Comparison of ENCODE assay signal across 8 cellular contexts in genomic region chr5:40833712-40834229, GRCh38. TPM values are rescaled to one million over a fixed set of nuclear protein-coding genes. Genes with fewer than 3 reads are reported as not detected.
DNase-seq lines count a peak whose midpoint lies in the region; ATAC-seq and TF ChIP-seq lines count a peak whose summit lies in the region.

No MANE protein-coding gene starts in this region.

- POLR2A ChIA-PET in CD4-positive, alpha-beta T cell (lab: Charles Lee): interaction anchor here (0.6 to 2.5 kb wide), 5 partner anchors 36 to 150 kb away, joined by 3 to 18 read pairs (median 4); partner anchors contain the start of gene PRKAA1

- 34 to 37% methylated on average over 10 to 13 of the region's 13 CpGs for WGBS in endodermal cell (ENCODE audit: insufficient coverage in 1 of 2, insufficient read length in 1 of 2), 2 experiments

- no peaks in the 10 kb centered on the region for H3K4me1 ChIP-seq in NT2/D1 (ENCODE audit: insufficient read depth, insufficient read length)
- H3K4me1 ChIP-seq in endodermal cell (ENCODE audit: control insufficient read depth, insufficient read depth, low read length): peaks cover 8% of the 10 kb centered on the region
- H3K4me1 ChIP-seq in neutrophil (ENCODE audit: control insufficient read depth in 1 of 2, insufficient read depth in 1 of 2, low read depth in 1 of 2, low read length in 1 of 2): peaks cover 45 to 48% of the 10 kb centered on the region in 2 experiments

- H3K9ac ChIP-seq in NT2/D1 (ENCODE audit: insufficient read length, low read depth): peak overlapping the region; percentile 98
- peak overlapping the region; percentile 98 for H3K9ac ChIP-seq in endodermal cell (ENCODE audit: extremely low read depth, low read length, poor library complexity, severe bottlenecking)

- no peaks in the 10 kb centered on the region for H3K9me3 Mint-ChIP-seq in CD4-positive, alpha-beta T cell
- no peaks in the 10 kb centered on the region for H3K9me3 Mint-ChIP-seq in endodermal cell

- no peaks in the 10 kb centered on the region for H3K27me3 ChIP-seq in CD4-positive, alpha-beta T cell (ENCODE audit: control insufficient read depth, insufficient read depth, low read length)
- H3K27me3 ChIP-seq in NT2/D1 (ENCODE audit: insufficient read depth, insufficient read length): no peaks in the 10 kb centered on the region
- H3K27me3 ChIP-seq in endodermal cell (ENCODE audit: control insufficient read depth, insufficient read depth, low read length, poor library complexity, severe bottlenecking): no peaks in the 10 kb centered on the region
- H3K27me3 ChIP-seq in neutrophil: no peaks in the 10 kb centered on the region

- H3K9me3 ChIP-seq in CD4-positive, alpha-beta T cell (ENCODE audit: control insufficient read depth, low read length): no peaks in the 10 kb centered on the region
- H3K9me3 ChIP-seq in NT2/D1 (ENCODE audit: insufficient read depth, low read length): no peaks in the 10 kb centered on the region
- no peaks in the 10 kb centered on the region for H3K9me3 ChIP-seq in endodermal cell (ENCODE audit: control insufficient read depth, low read length)
- H3K9me3 ChIP-seq in neutrophil: no peaks in the 10 kb centered on the region

- no peak for ATAC-seq in CD4-positive, alpha-beta T cell (ENCODE audit: poor library complexity)
- no peak for ATAC-seq in GM19467 (IDR thresholded peaks at IDR 0.05; ENCODE audit: unreplicated experiment)

- H3K27ac Mint-ChIP-seq in CD4-positive, alpha-beta T cell: peak overlapping the region; percentile 97
- peak overlapping the region; percentile 99 for H3K27ac Mint-ChIP-seq in endodermal cell

- no peak for DNase-seq in CD4-positive, alpha-beta T cell
- DNase-seq in NT2/D1 (ENCODE audit: low read depth, low spot score) (no peak), endodermal cell (no peak), HPDE6-E6E7 (ENCODE audit: extremely low spot score) (no peak), cerebellar nuclear complex (lab: John Stamatoyannopoulos, UW) (no peak)
- DNase-seq in stimulated activated CD4-positive, alpha-beta T cell treated with anti-CD3 and anti-CD28 coated beads, Interleukin-4, amount 100 ng/mL, for 1 hour: no peak

- CTCF ChIA-PET in CD4-positive, alpha-beta T cell (lab: Charles Lee): interaction anchor here (1.2 kb wide), 1 partner anchor 31 kb away, joined by 3 read pairs; no protein-coding TSS in a partner anchor

- TF ChIP-seq CTCF in CD4-positive, alpha-beta T cell (IDR thresholded peaks at IDR 0.05): no peak
- TF ChIP-seq CTCF in endodermal cell (conservative IDR thresholded peaks at IDR 0.05): no peak
- no peak for TF ChIP-seq CTCF in neutrophil (IDR thresholded peaks at IDR 0.05)

- intact Hi-C loops in CD4-positive, alpha-beta T cell (cut with DNase I, micrococcal nuclease): loop anchor here (1.0 to 10.0 kb wide), 6 partner anchors 35 to 429 kb away; partner anchors contain the start of gene PRKAA1 (in 1 of the 2)

- H3K4me3 ChIP-seq in NT2/D1 (ENCODE audit: insufficient read length, low read depth): peak overlapping the region; percentile 95
- H3K4me3 ChIP-seq in endodermal cell (ENCODE audit: low read length): peak overlapping the region; percentile 99
- H3K4me3 ChIP-seq in neutrophil (ENCODE audit: low read depth in 1 of 2, low read length in 1 of 2): peak overlapping the region; percentile 86 to 99

- no peaks in the 10 kb centered on the region for H3K27me3 Mint-ChIP-seq in CD4-positive, alpha-beta T cell
- no peaks in the 10 kb centered on the region for H3K27me3 Mint-ChIP-seq in endodermal cell (ENCODE audit: insufficient read depth)

- peaks cover 60% of the 10 kb centered on the region for H3K36me3 ChIP-seq in NT2/D1 (ENCODE audit: insufficient read depth, insufficient read length, low read length)
- H3K36me3 ChIP-seq in endodermal cell (ENCODE audit: control insufficient read depth, insufficient read depth, low read length): peaks cover 59% of the 10 kb centered on the region
- peaks cover 51% of the 10 kb centered on the region for H3K36me3 ChIP-seq in neutrophil

- H3K4me1 Mint-ChIP-seq in CD4-positive, alpha-beta T cell (ENCODE audit: low read depth): peaks cover 65% of the 10 kb centered on the region
- H3K4me1 Mint-ChIP-seq in endodermal cell: peaks cover 45% of the 10 kb centered on the region

- peaks cover 66% of the 10 kb centered on the region for H3K36me3 Mint-ChIP-seq in CD4-positive, alpha-beta T cell (ENCODE audit: low read depth)
- peaks cover 61% of the 10 kb centered on the region for H3K36me3 Mint-ChIP-seq in endodermal cell (ENCODE audit: low read depth)

- peak overlapping the region; percentile 95 for H3K4me3 Mint-ChIP-seq in CD4-positive, alpha-beta T cell
- peak overlapping the region; percentile 97 for H3K4me3 Mint-ChIP-seq in endodermal cell

- peak overlapping the region; percentile 92 for H3K27ac ChIP-seq in CD4-positive, alpha-beta T cell (ENCODE audit: low read depth, low read length)
- H3K27ac ChIP-seq in endodermal cell (ENCODE audit: low read depth, low read length) (no peak overlapping the region), neutrophil (peak overlapping the region; percentile 90)

RNA-seq across cellular contexts. Expression of gene RPL37, which starts 1.3 kb away (rescaled TPM):
- 1,000 to 10,000 TPM; 2,845 to 2,986 TPM for total RNA-seq in CD4-positive, alpha-beta T cell
- total RNA-seq in endodermal cell: 1,000 to 10,000 TPM; 1,411 to 1,439 TPM
- 2,660 TPM for polyA plus RNA-seq in endodermal cell (2013, experiment 1 of 2)
- polyA plus RNA-seq in endodermal cell (2013, experiment 2 of 2): 2,413 TPM

RNA-seq across cellular contexts. Expression of gene CARD6, which starts 7.4 kb away (rescaled TPM):
- under 1 TPM; 0.16 to 0.53 TPM for total RNA-seq in CD4-positive, alpha-beta T cell
- under 1 TPM; 0.13 TPM for total RNA-seq in endodermal cell
- 0.21 TPM for polyA plus RNA-seq in endodermal cell (2013, experiment 1 of 2)
- polyA plus RNA-seq in endodermal cell (2013, experiment 2 of 2): not detected

RNA-seq across cellular contexts. Expression of gene PRKAA1, which starts 35.6 kb away (rescaled TPM):
- total RNA-seq in CD4-positive, alpha-beta T cell: 100 to 1,000 TPM; 102 to 105 TPM
- 10 to 100 TPM; 47.7 to 50.4 TPM for total RNA-seq in endodermal cell
- polyA plus RNA-seq in endodermal cell (2013, experiment 1 of 2): 28.2 TPM
- polyA plus RNA-seq in endodermal cell (2013, experiment 2 of 2): 28.5 TPM
